In the genomic region with DNA sequence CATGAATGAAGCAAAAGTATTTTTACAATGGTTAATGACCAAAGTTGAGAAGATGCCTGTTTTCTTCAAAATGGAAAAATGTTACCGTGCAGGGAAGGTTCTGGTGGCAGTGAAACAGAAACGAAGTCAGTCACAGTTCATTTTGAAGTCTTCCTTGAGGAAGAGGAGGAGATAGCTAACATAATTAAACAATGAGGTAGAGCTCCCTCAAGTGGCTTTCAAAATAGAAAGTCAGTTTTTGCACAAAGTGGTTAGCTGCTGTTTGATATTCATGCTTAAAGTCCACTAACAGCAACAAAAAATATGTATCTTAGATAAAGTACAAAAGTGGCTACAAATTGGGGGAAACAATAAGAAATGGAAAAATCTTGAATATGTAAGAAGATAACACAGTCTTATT, we compare ENCODE assay signal across 9 cellular contexts.
DNase-seq lines count a peak whose midpoint lies in the region; ATAC-seq, FAIRE-seq and TF ChIP-seq lines count a peak whose summit lies in the region.
"Had no signal": no experiment of that assay in that cellular context is flagged by ENCODE, and none has a peak within 500 bp of the region (broad histone marks: within the 10 kb centered on the region; RNA-seq: fewer than 3 reads in every experiment).

No MANE protein-coding gene starts in this region.

- H4K20me1 ChIP-seq in OCI-LY7 (ENCODE audit: insufficient read depth, low read length): no peaks in the 10 kb centered on the region
- H4K20me1 ChIP-seq in fibroblast of lung (ENCODE audit: control insufficient read depth, extremely low read depth, insufficient read depth, low read length): no peaks in the 10 kb centered on the region

- H3K27me3 ChIP-seq in cardiac muscle cell (no peaks in the 10 kb centered on the region), fibroblast of lung (ENCODE audit: control insufficient read depth, insufficient read depth, low read length) (no peaks in the 10 kb centered on the region), spleen (replicated peaks in 1 of 7) (no peaks in the 10 kb centered on the region)

- no peaks in the 10 kb centered on the region for H3K9me3 ChIP-seq in cardiac muscle cell (ENCODE audit: low read depth)
- no peaks in the 10 kb centered on the region for H3K9me3 ChIP-seq in OCI-LY7 (ENCODE audit: low read length)
- no peaks in the 10 kb centered on the region for H3K9me3 ChIP-seq in fibroblast of lung (ENCODE audit: control insufficient read depth, insufficient read depth, low read depth, low read length)
- no peaks in the 10 kb centered on the region for H3K9me3 ChIP-seq in spleen

- no peak overlapping the region for H2AFZ ChIP-seq in OCI-LY7 (ENCODE audit: low read length)
- H2AFZ ChIP-seq in fibroblast of lung (ENCODE audit: low read length): peak overlapping the region; percentile 80

- TF ChIP-seq CTCF in cardiac muscle cell (IDR thresholded peaks at IDR 0.05; ENCODE audit: low read depth, low read length) (peak; percentile 46), OCI-LY7 (conservative IDR thresholded peaks at IDR 0.05; ENCODE audit: low read length) (peak; percentile 70), fibroblast of lung (conservative IDR thresholded peaks at IDR 0.05 in 1 of 2, IDR thresholded peaks at IDR 0.05 in 1 of 2; ENCODE audit: low read depth in 1 of 2, low read length in 2 of 2) (peak; percentile 31 to 47), spleen (IDR thresholded peaks at IDR 0.05 in 8 of 11, conservative IDR thresholded peaks at IDR 0.05 in 3 of 11) (peak in 3 of 11 experiments; percentile 7 to 21 (median 19))

- DNase-seq in cardiac muscle cell (ENCODE audit: low read depth in 1 of 2, low spot score in 1 of 2) (peak; percentile 9 to 50), Right ventricle myocardium inferior (ENCODE audit: missing footprints) (no peak), OCI-LY7 (ENCODE audit: low spot score) (peak; percentile 8), fibroblast of lung (ENCODE audit: low read depth in 2 of 2) (peak; percentile 39 to 52), urothelium cell line (ENCODE audit: low spot score) (peak; percentile 26), cortex of kidney (lab: John Stamatoyannopoulos, UW) (no peak), NCI-H1694 (lab: John Stamatoyannopoulos, UW) (no peak), spleen (no peak)
- DNase-seq: activated B cell treated with CpG ODN at 0.5 μM for 24 hours had no signal

- H3K27ac ChIP-seq in cardiac muscle cell: no peak overlapping the region
- no peak overlapping the region for H3K27ac ChIP-seq in OCI-LY7 (ENCODE audit: low read depth, low read length, poor library complexity, severe bottlenecking)
- no peak overlapping the region for H3K27ac ChIP-seq in fibroblast of lung (ENCODE audit: insufficient read depth, low read length)
- no peak overlapping the region for H3K27ac ChIP-seq in spleen

- no peak overlapping the region for H3K9ac ChIP-seq in fibroblast of lung (ENCODE audit: insufficient read depth, low read length)

- FAIRE-seq in urothelium cell line (lab: Jason Lieb, UNC): no peak

- TF ChIP-seq POLR2A in spleen (IDR thresholded peaks at IDR 0.05): no peak

- peaks cover 6% of the 10 kb centered on the region for H3K4me1 ChIP-seq in cardiac muscle cell (ENCODE audit: low read depth)
- no peaks in the 10 kb centered on the region for H3K4me1 ChIP-seq in OCI-LY7 (ENCODE audit: insufficient read depth, low read length, poor library complexity, severe bottlenecking)
- H3K4me1 ChIP-seq in fibroblast of lung (ENCODE audit: control insufficient read depth, extremely low read depth, insufficient read depth, low read length): no peaks in the 10 kb centered on the region
- H3K4me1 ChIP-seq in spleen: peaks cover 0 to 7% (median 0%) of the 10 kb centered on the region in 6 donors

- no peak overlapping the region for H3K4me2 ChIP-seq in OCI-LY7 (ENCODE audit: low read length)
- peak overlapping the region; percentile 73 for H3K4me2 ChIP-seq in fibroblast of lung (ENCODE audit: extremely low read depth, insufficient read depth, low read length)

- intact Hi-C loops in Right ventricle myocardium inferior (cut with DNase I) (no loop called here), OCI-LY7 (cut with micrococcal nuclease; ENCODE audit: unreplicated experiment) (loop anchor here (10.0 kb wide), 1 partner anchor 332 kb away; no protein-coding TSS in a partner anchor), spleen (cut with DNase I; ENCODE audit: low total_unique reads) (no loop called here)

- H3K4me3 ChIP-seq in cardiac muscle cell (no peak overlapping the region), OCI-LY7 (ENCODE audit: low read depth, low read length, poor library complexity, severe bottlenecking) (no peak overlapping the region), fibroblast of lung (replicated peaks in 1 of 4; ENCODE audit: control extremely low read depth in 1 of 4, insufficient read depth in 1 of 4, low read depth in 3 of 4, low read length in 4 of 4) (no peak overlapping the region), spleen (no peak overlapping the region)

- POLR2A ChIA-PET in OCI-LY7 (lab: Charles Lee): interaction anchor here (0.7 to 1.5 kb wide), 6 partner anchors 8 to 339 kb away, joined by 3 to 5 read pairs (median 4); no protein-coding TSS in a partner anchor

- CTCF ChIA-PET in OCI-LY7 (lab: Charles Lee; ENCODE audit: unreplicated experiment): no interaction called here

- H3K36me3 ChIP-seq in cardiac muscle cell (no peaks in the 10 kb centered on the region), OCI-LY7 (ENCODE audit: insufficient read depth, low read length) (no peaks in the 10 kb centered on the region), fibroblast of lung (ENCODE audit: control insufficient read depth, insufficient read depth, low read length) (no peaks in the 10 kb centered on the region), spleen (no peaks in the 10 kb centered on the region)

- H3K9me2 ChIP-seq in OCI-LY7 (ENCODE audit: insufficient read depth, low read length): no peaks in the 10 kb centered on the region

- ATAC-seq in Right ventricle myocardium inferior: no peak

- no peaks in the 10 kb centered on the region; the same call in 1 of the 2 replicates for H3K79me2 ChIP-seq in OCI-LY7 (ENCODE audit: insufficient read depth, low read depth, low read length)
- no peaks in the 10 kb centered on the region for H3K79me2 ChIP-seq in fibroblast of lung (ENCODE audit: control insufficient read depth, insufficient read depth, low read length)

- BruUV-seq in OCI-LY7 (replicated peaks; lab: Mats Ljungman, UMichigan): no TSS peak

- WGBS in spleen, 5 donors: 2 to 9% (median 6%) methylated on average over 2 of the region's 2 CpGs

Comparison
In these comparisons a context has a peak if more than half of its experiments do, and no peak if none do; other contexts are left out.
1. DNase-seq: peak in cardiac muscle cell (2 of 2), OCI-LY7 (single experiment), fibroblast of lung (2 of 2) and urothelium cell line (single experiment); none in Right ventricle myocardium inferior (single experiment), cortex of kidney (single experiment), NCI-H1694 (single experiment) and spleen (single experiment).